ENCODE assay signal across 22 cellular contexts in the genomic region with DNA sequence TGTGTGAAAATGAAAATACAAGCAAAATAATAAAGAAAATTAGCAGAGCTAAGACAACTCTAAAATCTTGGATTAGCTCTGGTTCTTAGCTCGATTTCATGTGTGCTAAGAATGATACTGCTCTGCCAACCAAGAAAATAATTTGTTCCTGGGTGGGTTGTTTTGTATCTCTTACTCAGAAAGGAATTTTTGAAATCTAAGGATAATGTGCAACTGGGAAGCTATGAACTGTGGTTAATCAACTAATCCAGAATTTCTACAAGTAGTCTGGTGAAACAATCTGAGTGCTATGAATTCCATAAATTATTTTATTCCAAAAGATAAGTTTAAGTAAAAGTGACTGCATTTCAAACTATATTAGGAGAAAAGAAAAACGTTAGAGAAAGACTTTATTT.
"Had no signal": no experiment of that assay in that cellular context is flagged by ENCODE, and none has a peak within 500 bp of the region (broad histone marks: within the 10 kb centered on the region; RNA-seq: fewer than 3 reads in every experiment).

No MANE protein-coding gene starts in this region.

- FAIRE-seq: endometrium, islet of Langerhans, small intestine had no signal

- H3K27me3 ChIP-seq: esophagus muscularis mucosa, heart right ventricle, neutrophil, right atrium auricular region, sigmoid colon, stomach, transverse colon had no signal

- H3K4me3 ChIP-seq: esophagus muscularis mucosa, heart right ventricle, psoas muscle, right atrium auricular region, sigmoid colon, stomach, thoracic aorta, transverse colon had no signal

- H3K27ac ChIP-seq: esophagus muscularis mucosa, heart right ventricle, neutrophil, psoas muscle, right atrium auricular region, sigmoid colon, stomach, thoracic aorta, transverse colon had no signal

- H3K4me1 ChIP-seq: esophagus muscularis mucosa, heart right ventricle, psoas muscle, right atrium auricular region, sigmoid colon, stomach, transverse colon had no signal

- H3K9me3 ChIP-seq: esophagus muscularis mucosa, neutrophil, psoas muscle, right atrium auricular region, sigmoid colon, stomach, thoracic aorta, transverse colon had no signal

- H3K4me1 Mint-ChIP-seq: nephron progenitor cell had no signal

- H3K27ac Mint-ChIP-seq: naive thymus-derived CD4-positive, alpha-beta T cell; nephron progenitor cell had no signal

- H3K4me3 Mint-ChIP-seq: naive thymus-derived CD4-positive, alpha-beta T cell; nephron progenitor cell had no signal

- H3K27me3 Mint-ChIP-seq: naive thymus-derived CD4-positive, alpha-beta T cell had no signal

- ATAC-seq: heart right ventricle; naive thymus-derived CD4-positive, alpha-beta T cell had no signal

- H3K36me3 ChIP-seq: heart right ventricle, neutrophil, right atrium auricular region, sigmoid colon, thoracic aorta, transverse colon had no signal

- DNase-seq: effector memory CD4-positive, alpha-beta T cell; foreskin melanocyte; heart right ventricle; hypothalamus; kidney glomerular epithelial cell; mesendoderm; naive thymus-derived CD4-positive, alpha-beta T cell; nephron progenitor cell; psoas muscle; sigmoid colon; small intestine; stimulated activated CD4-positive, alpha-beta T cell treated with anti-CD3 and anti-CD28 coated beads, Interleukin-12 subunit alpha, Interleukin-12 subunit beta, amount 100 ng/mL, for 4 hours; stimulated activated naive CD4-positive, alpha-beta T cell; stomach; substantia nigra; transverse colon had no signal
